In the genomic region with DNA sequence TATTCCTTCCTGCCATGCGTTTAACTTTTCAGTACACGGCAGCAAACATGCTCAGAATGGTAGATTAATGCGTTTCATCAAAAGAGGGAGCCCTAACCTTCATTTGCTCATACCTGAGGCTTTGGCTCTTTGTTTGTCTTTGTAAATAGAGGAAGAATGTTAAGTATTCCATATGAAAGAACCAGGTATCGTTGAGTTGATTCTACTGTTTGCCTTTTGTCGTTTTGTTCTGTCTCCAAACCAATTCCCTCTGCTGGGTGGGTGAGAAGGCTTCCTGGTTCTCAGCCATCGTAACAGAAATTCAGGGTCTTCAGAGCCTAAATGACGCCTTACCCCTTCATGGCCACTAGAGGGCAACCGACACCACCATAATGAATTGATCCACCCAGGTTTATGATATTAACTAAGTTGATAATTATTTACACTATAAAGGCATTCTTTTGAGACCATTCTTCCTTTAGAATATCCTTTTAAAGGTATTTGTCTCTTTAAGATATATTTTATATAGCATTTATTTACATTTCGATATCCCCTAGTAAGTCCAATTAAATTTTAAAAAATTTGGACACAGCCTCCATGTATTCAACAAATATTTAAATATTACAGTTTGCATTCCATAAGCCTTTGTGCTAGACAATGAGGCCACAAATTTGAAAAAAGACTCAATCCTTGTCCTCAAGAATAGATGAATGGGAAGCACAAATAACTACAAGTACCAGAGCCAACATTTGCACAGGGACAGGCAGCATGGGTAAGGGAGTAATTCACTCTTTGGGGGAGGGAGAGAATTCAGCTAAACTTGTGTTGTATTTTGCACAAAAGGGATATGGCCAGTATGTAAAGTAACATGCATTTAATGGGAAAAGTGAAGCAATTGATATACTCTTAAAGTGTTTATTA, we compare ENCODE assay signal across 8 cellular contexts. TPM values are rescaled to one million over a fixed set of nuclear protein-coding genes. Genes with fewer than 3 reads are reported as not detected.
DNase-seq lines count a peak whose midpoint lies in the region; ATAC-seq and TF ChIP-seq lines count a peak whose summit lies in the region.

No MANE protein-coding gene starts in this region.

- peaks cover 4% of the 10 kb centered on the region for H3K4me1 Mint-ChIP-seq in activated CD8-positive, alpha-beta T cell treated with anti-CD3 and anti-CD28 coated beads for 36 hours (ENCODE audit: low read depth)
- peaks cover 6% of the 10 kb centered on the region for H3K4me1 Mint-ChIP-seq in endothelial cell (ENCODE audit: unreplicated experiment)

- H3K36me3 ChIP-seq in mucosa of stomach (ENCODE audit: control insufficient read depth, insufficient read depth, low read length) = no peaks in the 10 kb centered on the region

- peaks cover 2% of the 10 kb centered on the region for H3K27me3 Mint-ChIP-seq in activated CD8-positive, alpha-beta T cell treated with anti-CD3 and anti-CD28 coated beads for 36 hours
- peaks cover 2% of the 10 kb centered on the region for H3K27me3 Mint-ChIP-seq in endothelial cell (ENCODE audit: unreplicated experiment)

- peak overlapping the region; percentile 75 for H3K4me3 Mint-ChIP-seq in activated CD8-positive, alpha-beta T cell treated with anti-CD3 and anti-CD28 coated beads for 36 hours
- no peak overlapping the region for H3K4me3 Mint-ChIP-seq in endothelial cell (ENCODE audit: unreplicated experiment)

- H3K27ac Mint-ChIP-seq in activated CD8-positive, alpha-beta T cell treated with anti-CD3 and anti-CD28 coated beads for 36 hours = peak overlapping the region; percentile 79
- no peak overlapping the region for H3K27ac Mint-ChIP-seq in endothelial cell (ENCODE audit: unreplicated experiment)

- no peaks in the 10 kb centered on the region for H3K36me3 Mint-ChIP-seq in activated CD8-positive, alpha-beta T cell treated with anti-CD3 and anti-CD28 coated beads for 36 hours (ENCODE audit: low read depth)
- H3K36me3 Mint-ChIP-seq in endothelial cell (ENCODE audit: low read depth, unreplicated experiment) = no peaks in the 10 kb centered on the region

- H3K9ac ChIP-seq in mucosa of stomach (ENCODE audit: low read length) = peak overlapping the region; percentile 54

- ATAC-seq in GM19452 (IDR thresholded peaks at IDR 0.05; ENCODE audit: unreplicated experiment) (peak; percentile 87), HG03520 (IDR thresholded peaks at IDR 0.05; ENCODE audit: unreplicated experiment) (peak; percentile 89)
- ATAC-seq in activated CD8-positive, alpha-beta T cell treated with anti-CD3 and anti-CD28 coated beads for 36 hours = peak; percentile 99
- peak; percentile 65 for ATAC-seq in stimulated activated naive CD8-positive, alpha-beta T cell treated with anti-CD3 and anti-CD28 coated beads, Interleukin-15, Interleukin-2, amounts not matched to agents 100 U/mL and 50 U/mL, for 24 hours

- peak overlapping the region; percentile 6 for H3K4me3 ChIP-seq in mucosa of stomach (ENCODE audit: low read length)

- CTCF ChIA-PET in activated CD8-positive, alpha-beta T cell treated with anti-CD3 and anti-CD28 coated beads for 36 hours (lab: Charles Lee) = interaction anchor here (0.6 to 5.3 kb wide), 12 partner anchors 10 to 355 kb away, joined by 3 to 49 read pairs (median 4); no protein-coding TSS in a partner anchor

- H3K4me1 ChIP-seq in mucosa of stomach (ENCODE audit: control insufficient read depth, insufficient read depth, low read length) = peaks cover 20% of the 10 kb centered on the region

- TF ChIP-seq CTCF in activated CD8-positive, alpha-beta T cell treated with anti-CD3 and anti-CD28 coated beads for 36 hours (IDR thresholded peaks at IDR 0.05) = peak; percentile 88
- TF ChIP-seq CTCF in endothelial cell (IDR thresholded peaks at IDR 0.05; ENCODE audit: unreplicated experiment) = peak; percentile 97

- intact Hi-C loops in activated CD8-positive, alpha-beta T cell treated with anti-CD3 and anti-CD28 coated beads for 36 hours (cut with micrococcal nuclease) = loop anchor here (1.0 to 5.0 kb wide), 3 partner anchors 146 to 356 kb away; no protein-coding TSS in a partner anchor

- H3K9me3 Mint-ChIP-seq in activated CD8-positive, alpha-beta T cell treated with anti-CD3 and anti-CD28 coated beads for 36 hours = no peaks in the 10 kb centered on the region
- H3K9me3 Mint-ChIP-seq in endothelial cell (ENCODE audit: unreplicated experiment) = no peaks in the 10 kb centered on the region

- peak; percentile 78 for DNase-seq in COLO829 (ENCODE audit: low spot score)
- DNase-seq in NCI-H69 (lab: John Stamatoyannopoulos, UW) = peak; percentile 86
- peak; percentile 65 for DNase-seq in activated CD8-positive, alpha-beta T cell treated with anti-CD3 and anti-CD28 coated beads for 36 hours
- DNase-seq in endothelial cell (ENCODE audit: low spot score) = peak; percentile 36
- DNase-seq in stimulated activated naive CD8-positive, alpha-beta T cell treated with anti-CD3 and anti-CD28 coated beads, Interleukin-15, Interleukin-2, amounts not matched to agents 100 U/mL and 50 U/mL, for 24 hours = peak; percentile 25

- POLR2A ChIA-PET in activated CD8-positive, alpha-beta T cell treated with anti-CD3 and anti-CD28 coated beads for 36 hours (lab: Charles Lee) = no interaction called here

- no peaks in the 10 kb centered on the region for H3K9me3 ChIP-seq in mucosa of stomach (ENCODE audit: control insufficient read depth, low read length)

- peaks cover 9% of the 10 kb centered on the region for H3K27me3 ChIP-seq in mucosa of stomach (ENCODE audit: control insufficient read depth, insufficient read depth, low read length)

RNA-seq across cellular contexts. Expression of a gene that starts 48.1 kb away (rescaled TPM):
- total RNA-seq in activated CD8-positive, alpha-beta T cell treated with anti-CD3 and anti-CD28 coated beads for 36 hours = 10 to 100 TPM; 70.2 to 71.2 TPM
- 22.2 TPM for total RNA-seq in endothelial cell (ENCODE audit: unreplicated experiment)

RNA-seq across cellular contexts. Expression of a gene that starts 48.8 kb away (rescaled TPM):
- total RNA-seq in activated CD8-positive, alpha-beta T cell treated with anti-CD3 and anti-CD28 coated beads for 36 hours = 1 to 10 TPM; 2.1 TPM
- 5.4 TPM for total RNA-seq in endothelial cell (ENCODE audit: unreplicated experiment)

Comparison
In these comparisons a context has a peak if more than half of its experiments do, and no peak if none do; other contexts are left out.
1. Peak in every context shown above with its lines: DNase-seq, ATAC-seq and H3K4me3 ChIP-seq.
2. DNase-seq: peak in every context shown above with its lines; median percentile 86 in NCI-H69; 78 in COLO829; 65 in activated CD8-positive, alpha-beta T cell treated with anti-CD3 and anti-CD28 coated beads for 36 hours; 36 in endothelial cell; 25 in stimulated activated naive CD8-positive, alpha-beta T cell treated with anti-CD3 and anti-CD28 coated beads, Interleukin-15, Interleukin-2, amounts not matched to agents 100 U/mL and 50 U/mL, for 24 hours.